ENCODE assay signal across 31 cellular contexts in genomic region chr10:37314862-37315261, GRCh38.
"Had no signal": no experiment of that assay in that cellular context is flagged by ENCODE, and none has a peak within 500 bp of the region (broad histone marks: within the 10 kb centered on the region; RNA-seq: fewer than 3 reads in every experiment).

No MANE protein-coding gene starts in this region.

- H3K27ac ChIP-seq: adrenal gland, body of pancreas, breast epithelium, KMS-11, PC-9, SJSA1, VCaP had no signal

- H3K4me3 ChIP-seq: adrenal gland, body of pancreas, breast epithelium, PC-9, SJSA1 had no signal

- H3K9me2 ChIP-seq: SK-N-SH had no signal

- H3K9me3 ChIP-seq: adrenal gland, body of pancreas, breast epithelium, SK-N-SH had no signal

- H2AFZ ChIP-seq: PC-9 had no signal

- DNase-seq: activated B cell treated with CpG ODN at 0.5 μM for 24 hours; activated CD4-positive, alpha-beta memory T cell treated with anti-CD3 and anti-CD28 coated beads for 36 hours; activated CD4-positive, alpha-beta T cell treated with anti-CD3 and anti-CD28 coated beads for 4 hours; activated CD4-positive, alpha-beta T cell treated with anti-CD3 and anti-CD28 coated beads, Interleukin-2, amount 50 U/mL, for 1 hour; activated CD4-positive, CD25-positive, alpha-beta regulatory T cell treated with anti-CD3 and anti-CD28 coated beads, Interleukin-2, amount 50 U/mL, for 72 hours; activated CD8-positive, alpha-beta memory T cell treated with anti-CD3 and anti-CD28 coated beads, Interleukin-2, amount 50 U/mL, for 4 hours; activated gamma-delta T cell treated with Interleukin-2 at 50 U/mL for 16 hours; activated naive CD4-positive, alpha-beta T cell treated with anti-CD3 and anti-CD28 coated beads for 36 hours; activated T-cell treated with anti-CD3 and anti-CD28 coated beads for 4 hours; activated T-cell treated with anti-CD3 and anti-CD28 coated beads, Interleukin-2, amount 50 U/mL, for 4 hours; adrenal gland; body of pancreas; caudate nucleus; cerebellar nuclear complex; NCI-H1092 treated with DMSO at 0.1 percent for 48 hours; NCI-H1417; NCI-H146; NCI-H187; NCI-H2029 treated with DMSO at 0.1 percent for 48 hours; NCI-H345; NCI-H524 treated with DMSO at 0.1 percent for 48 hours; PC-9; SHP77 treated with DMSO at 0.1 percent for 48 hours; SK-N-SH; T-cell; T-helper 2 cell; T-helper 9 cell had no signal

- H3K4me2 ChIP-seq: KMS-11, PC-9, SK-N-SH had no signal

- H3K4me1 ChIP-seq: adrenal gland, body of pancreas, breast epithelium, SJSA1 had no signal

- H3K36me3 ChIP-seq: adrenal gland, breast epithelium, SJSA1 had no signal

- H3K27me3 ChIP-seq: adrenal gland, body of pancreas, breast epithelium, SJSA1 had no signal
